23 cellular contexts compared by ENCODE assay signal in the genomic region with DNA sequence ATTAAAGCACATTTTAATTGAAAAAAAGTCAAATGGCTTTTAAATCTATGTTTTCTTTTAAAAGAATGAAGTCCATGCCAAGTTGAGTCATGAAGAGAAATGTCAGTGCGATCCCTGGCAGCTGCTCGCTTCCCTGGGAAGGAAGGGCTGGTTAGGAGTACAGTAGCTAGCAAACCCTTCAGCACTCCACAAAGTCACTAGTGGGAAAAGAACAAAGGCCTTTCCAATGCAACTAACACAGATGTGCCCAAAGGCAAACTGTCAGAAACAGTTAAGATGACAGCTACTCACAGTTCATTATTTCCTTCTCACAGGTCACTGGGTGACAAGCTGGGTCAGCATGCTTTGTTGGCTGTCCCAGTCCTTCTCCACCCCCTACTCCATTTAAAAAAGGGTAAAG.
A peak's percentile ranks its signal among the peaks of the same experiment; 100 is the strongest.
DNase-seq lines count a peak whose midpoint lies in the region; ATAC-seq and TF ChIP-seq lines count a peak whose summit lies in the region.
"Had no signal": no experiment of that assay in that cellular context is flagged by ENCODE, and none has a peak within 500 bp of the region (broad histone marks: within the 10 kb centered on the region; RNA-seq: fewer than 3 reads in every experiment).

No MANE protein-coding gene starts in this region.

- intact Hi-C loops in IMR-90 (cut with micrococcal nuclease): no loop called here
- intact Hi-C loops in uterus (cut with DNase I; ENCODE audit: low total_unique reads): no loop called here
- intact Hi-C loops in psoas muscle (cut with DNase I): no loop called here

- H2BK15ac ChIP-seq in IMR-90 (ENCODE audit: low read depth, low read length): no peak overlapping the region

- no peak overlapping the region for H4K5ac ChIP-seq in IMR-90 (ENCODE audit: low read depth, low read length)

- H2AFZ ChIP-seq in IMR-90 (replicated peaks; ENCODE audit: low read length, poor library complexity): no peak overlapping the region
- H2AFZ ChIP-seq: PC-9 had no signal

- H3K9me1 ChIP-seq in IMR-90 (ENCODE audit: insufficient read depth, low read length): no peaks in the 10 kb centered on the region

- dilution Hi-C loops in IMR-90 (cut with HindIII; ENCODE audit: low sequenced_read_pairs, unreplicated experiment): no loop called here

- H3K4me1 ChIP-seq in IMR-90 (ENCODE audit: control insufficient read depth, insufficient read depth, low read length) (no peaks in the 10 kb centered on the region), uterus (no peaks in the 10 kb centered on the region), psoas muscle (no peaks in the 10 kb centered on the region)
- H3K4me1 ChIP-seq: body of pancreas, colonic mucosa, SJCRH30, tibial nerve had no signal

- no peaks in the 10 kb centered on the region for H3K27me3 ChIP-seq in IMR-90 (ENCODE audit: control insufficient read depth, insufficient read depth, low read length)
- H3K27me3 ChIP-seq in uterus: no peaks in the 10 kb centered on the region
- no peaks in the 10 kb centered on the region for H3K27me3 ChIP-seq in psoas muscle (ENCODE audit: insufficient read depth in 3 of 3, low read length in 2 of 3)
- H3K27me3 ChIP-seq: body of pancreas, colonic mucosa, SJCRH30, tibial nerve had no signal

- H2BK120ac ChIP-seq in IMR-90 (ENCODE audit: low read depth, low read length): no peak overlapping the region

- no peak overlapping the region for H3K18ac ChIP-seq in IMR-90 (ENCODE audit: low read depth, low read length)

- in situ Hi-C loops in IMR-90 (cut with MboI; ENCODE audit: low sequenced_read_pairs): no loop called here

- no peak overlapping the region for H2AK5ac ChIP-seq in IMR-90 (ENCODE audit: low read depth, low read length)

- no peaks in the 10 kb centered on the region for H3K36me3 ChIP-seq in IMR-90 (ENCODE audit: control insufficient read depth, insufficient read depth, low read length)
- no peaks in the 10 kb centered on the region for H3K36me3 ChIP-seq in uterus
- H3K36me3 ChIP-seq in psoas muscle (ENCODE audit: insufficient read depth in 1 of 2, low read depth in 1 of 2): no peaks in the 10 kb centered on the region
- H3K36me3 ChIP-seq: colonic mucosa, SJCRH30, tibial nerve had no signal

- CTCF ChIA-PET in IMR-90 (lab: Yijun Ruan, JAX): no interaction called here

- H3K27ac ChIP-seq in IMR-90 (ENCODE audit: insufficient read depth, low read length) (no peak overlapping the region), uterus (no peak overlapping the region), psoas muscle (no peak overlapping the region)
- H3K27ac ChIP-seq: body of pancreas, colonic mucosa, PC-9, SJCRH30, tibial nerve had no signal

- no peak overlapping the region for H3K4me3 ChIP-seq in IMR-90 (ENCODE audit: insufficient read depth, low read depth, low read length)
- no peak overlapping the region for H3K4me3 ChIP-seq in cardiac fibroblast (replicated peaks in 1 of 2; ENCODE audit: low read depth in 2 of 2, low read length in 2 of 2)
- no peak overlapping the region for H3K4me3 ChIP-seq in uterus
- no peak overlapping the region for H3K4me3 ChIP-seq in psoas muscle
- H3K4me3 ChIP-seq: body of pancreas, colonic mucosa, GM12878, PC-9, SJCRH30, tibial nerve had no signal

- no peak for TF ChIP-seq CTCF in IMR-90 (conservative IDR thresholded peaks at IDR 0.05; ENCODE audit: low read depth, low read length)
- no peak for TF ChIP-seq CTCF in cardiac fibroblast (IDR thresholded peaks at IDR 0.05; ENCODE audit: low read depth, low read length)
- TF ChIP-seq CTCF in uterus (IDR thresholded peaks at IDR 0.05): no peak
- TF ChIP-seq CTCF in psoas muscle (IDR thresholded peaks at IDR 0.05): no peak

- ATAC-seq in IMR-90 (ENCODE audit: low read depth): no peak
- ATAC-seq in left lobe of liver: peak; percentile 33
- ATAC-seq in psoas muscle: no peak
- no peak for ATAC-seq in GM18861 (IDR thresholded peaks at IDR 0.05; ENCODE audit: unreplicated experiment)
- ATAC-seq: activated CD4-positive, alpha-beta T cell treated with anti-CD3 and anti-CD28 coated beads for 36 hours; body of pancreas; GM12878; stimulated activated naive B cell treated with anti-CD40 and anti-IgM and Interleukin-4, amounts not matched to agents 10 μg/mL and 1 μg/mL and 100 μg/mL, for 72 hours had no signal

- H2BK5ac ChIP-seq in IMR-90 (ENCODE audit: low read depth, low read length, poor library complexity, severe bottlenecking): no peak overlapping the region

- DNase-seq in AG08395 (ENCODE audit: low spot score) (peak; percentile 35), IMR-90 (peak; percentile 3), cardiac fibroblast (ENCODE audit: low read depth in 2 of 2) (peak; percentile 17 to 29), left lobe of liver (ENCODE audit: low spot score) (no peak), uterus (no peak), psoas muscle (no peak)
- DNase-seq in activated T-cell treated with anti-CD3 and anti-CD28 coated beads, Interleukin-2, amount 50 U/mL, for 1 hour: no peak
- DNase-seq: activated CD4-positive, alpha-beta T cell treated with anti-CD3 and anti-CD28 coated beads for 36 hours; CD4-positive, alpha-beta T cell; colonic mucosa; GOT3; KG1; NCI-H1092; NCI-H2107; NCI-H774; PC-9; stimulated activated naive B cell treated with anti-CD40 and anti-IgM and Interleukin-4, amounts not matched to agents 10 μg/mL and 1 μg/mL and 100 μg/mL, for 72 hours; T-helper 1 cell had no signal

- H2AK9ac ChIP-seq in IMR-90 (replicated peaks; ENCODE audit: low read depth, low read length, poor library complexity): no peak overlapping the region

- TF ChIP-seq POLR2A in IMR-90 (IDR thresholded peaks at IDR 0.05; ENCODE audit: low read depth, low read length) (no peak), uterus (IDR thresholded peaks at IDR 0.05) (no peak)

- POLR2A ChIA-PET in IMR-90 (lab: Charles Lee; ENCODE audit: unreplicated experiment): no interaction called here

- no peaks in the 10 kb centered on the region for H3K9me3 ChIP-seq in IMR-90 (ENCODE audit: control insufficient read depth, insufficient read depth, low read length)
- H3K9me3 ChIP-seq in uterus: no peaks in the 10 kb centered on the region
- no peaks in the 10 kb centered on the region for H3K9me3 ChIP-seq in psoas muscle
- H3K9me3 ChIP-seq: body of pancreas, colonic mucosa, SJCRH30, tibial nerve had no signal

- no peak overlapping the region for H2BK20ac ChIP-seq in IMR-90 (ENCODE audit: low read depth, low read length)

- WGBS in IMR-90 (ENCODE audit: extremely low coverage in 2 of 2, insufficient read length in 1 of 2), 2 experiments: no CpG with 5 or more reads among the region's 2 CpGs
- 64 to 77% (median 65%) methylated on average over 2 of the region's 2 CpGs for WGBS in psoas muscle, 3 donors

- H3K4me2 ChIP-seq in IMR-90 (ENCODE audit: low read depth, low read length): no peak overlapping the region
- H3K4me2 ChIP-seq: PC-9 had no signal

- TF ChIP-seq RAD21 in IMR-90 (IDR thresholded peaks at IDR 0.05; ENCODE audit: low read length): no peak

- H3K9ac ChIP-seq in IMR-90 (ENCODE audit: low read depth, low read length): no peak overlapping the region

- H3K14ac ChIP-seq in IMR-90 (replicated peaks; ENCODE audit: low read depth, low read length): no peak overlapping the region

- no peak overlapping the region for H3K23ac ChIP-seq in IMR-90 (ENCODE audit: low read depth, low read length)

- no peak overlapping the region for H4K8ac ChIP-seq in IMR-90 (ENCODE audit: low read depth in 2 of 2, low read length in 2 of 2)

- H3K4ac ChIP-seq in IMR-90 (ENCODE audit: low read depth, low read length): no peak overlapping the region

- no peaks in the 10 kb centered on the region for H3K79me1 ChIP-seq in IMR-90 (ENCODE audit: low read depth in 1 of 2, low read length in 2 of 2)

- no peak overlapping the region for H3K56ac ChIP-seq in IMR-90 (ENCODE audit: extremely low read depth, insufficient read depth, low read length)

- no TSS peak for BruUV-seq in IMR-90 (replicated peaks; lab: Mats Ljungman, UMichigan)

- H4K20me1 ChIP-seq in IMR-90 (ENCODE audit: insufficient read depth, low read length): no peaks in the 10 kb centered on the region

- H4K91ac ChIP-seq in IMR-90 (ENCODE audit: insufficient read depth, low read depth, low read length): no peak overlapping the region

TF ChIP-seq in IMR-90, 13 proteins besides CTCF, POLR2A, EP300 and RAD21:
- no peak for TF ChIP-seq FOS (IDR thresholded peaks at IDR 0.05; ENCODE audit: low read depth, low read length)
- TF ChIP-seq, protein P1, sequence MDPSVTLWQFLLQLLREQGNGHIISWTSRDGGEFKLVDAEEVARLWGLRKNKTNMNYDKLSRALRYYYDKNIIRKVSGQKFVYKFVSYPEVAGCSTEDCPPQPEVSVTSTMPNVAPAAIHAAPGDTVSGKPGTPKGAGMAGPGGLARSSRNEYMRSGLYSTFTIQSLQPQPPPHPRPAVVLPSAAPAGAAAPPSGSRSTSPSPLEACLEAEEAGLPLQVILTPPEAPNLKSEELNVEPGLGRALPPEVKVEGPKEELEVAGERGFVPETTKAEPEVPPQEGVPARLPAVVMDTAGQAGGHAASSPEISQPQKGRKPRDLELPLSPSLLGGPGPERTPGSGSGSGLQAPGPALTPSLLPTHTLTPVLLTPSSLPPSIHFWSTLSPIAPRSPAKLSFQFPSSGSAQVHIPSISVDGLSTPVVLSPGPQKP (IDR thresholded peaks at IDR 0.05; ENCODE audit: borderline replicate concordance, low read depth, low read length): no peak
- no peak for TF ChIP-seq CEBPB (IDR thresholded peaks at IDR 0.05; ENCODE audit: low read depth, low read length)
- TF ChIP-seq CHD1 (IDR thresholded peaks at IDR 0.05; ENCODE audit: low read depth, low read length): no peak
- no peak for TF ChIP-seq MXI1 (IDR thresholded peaks at IDR 0.05; ENCODE audit: borderline replicate concordance, low read depth, low read length)
- TF ChIP-seq, protein P2, sequence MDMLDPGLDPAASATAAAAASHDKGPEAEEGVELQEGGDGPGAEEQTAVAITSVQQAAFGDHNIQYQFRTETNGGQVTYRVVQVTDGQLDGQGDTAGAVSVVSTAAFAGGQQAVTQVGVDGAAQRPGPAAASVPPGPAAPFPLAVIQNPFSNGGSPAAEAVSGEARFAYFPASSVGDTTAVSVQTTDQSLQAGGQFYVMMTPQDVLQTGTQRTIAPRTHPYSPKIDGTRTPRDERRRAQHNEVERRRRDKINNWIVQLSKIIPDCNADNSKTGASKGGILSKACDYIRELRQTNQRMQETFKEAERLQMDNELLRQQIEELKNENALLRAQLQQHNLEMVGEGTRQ (IDR thresholded peaks at IDR 0.05; ENCODE audit: low read depth, low read length): no peak
- no peak for TF ChIP-seq MAFK (IDR thresholded peaks at IDR 0.05; ENCODE audit: low read depth, low read length)
- no peak for TF ChIP-seq RCOR1 (IDR thresholded peaks at IDR 0.05; ENCODE audit: insufficient replicate concordance, low read length)
- TF ChIP-seq SMC3 (IDR thresholded peaks at IDR 0.05; ENCODE audit: low read depth, low read length): no peak
- no peak for TF ChIP-seq NFE2L2 (IDR thresholded peaks at IDR 0.05; ENCODE audit: low read depth, low read length)
- TF ChIP-seq MAZ (IDR thresholded peaks at IDR 0.05; ENCODE audit: borderline replicate concordance, low read depth, low read length): no peak
- TF ChIP-seq RFX5 (IDR thresholded peaks at IDR 0.05; ENCODE audit: low read depth, low read length): no peak
- no peak for TF ChIP-seq BHLHE40 (IDR thresholded peaks at IDR 0.05; ENCODE audit: low read depth, low read length)
TF ChIP-seq in IMR-90: peak in this region for 0.

Comparison
In these comparisons a context has a peak if more than half of its experiments do, and no peak if none do; other contexts are left out.
1. DNase-seq: peak in AG08395 (single experiment), IMR-90 (single experiment) and cardiac fibroblast (2 of 2); none in left lobe of liver (single experiment), uterus (0 of 2), psoas muscle (0 of 2) and activated T-cell treated with anti-CD3 and anti-CD28 coated beads, Interleukin-2, amount 50 U/mL, for 1 hour (single experiment).